Comparison of ENCODE assay signal across 19 cellular contexts in genomic region chrX:110060317-110060716, GRCh38. TPM values are rescaled to one million over a fixed set of nuclear protein-coding genes. Genes with fewer than 3 reads are reported as not detected.
DNase-seq lines count a peak whose midpoint lies in the region; ATAC-seq, FAIRE-seq and TF ChIP-seq lines count a peak whose summit lies in the region.
"Had no signal": no experiment of that assay in that cellular context is flagged by ENCODE, and none has a peak within 500 bp of the region (broad histone marks: within the 10 kb centered on the region; RNA-seq: fewer than 3 reads in every experiment).

No MANE protein-coding gene starts in this region.

- H3K27me3 ChIP-seq in gastrocnemius medialis (no peaks in the 10 kb centered on the region), trophoblast cell (ENCODE audit: insufficient read depth, low read length) (no peaks in the 10 kb centered on the region)

- H3K4me3 ChIP-seq in A549 (no peak overlapping the region), gastrocnemius medialis (no peak overlapping the region), trophoblast cell (ENCODE audit: low read depth, low read length) (no peak overlapping the region)
- H3K4me3 ChIP-seq: HAP-1 had no signal

- no peak overlapping the region for H3K4me3 Mint-ChIP-seq in activated CD8-positive, alpha-beta T cell treated with anti-CD3 and anti-CD28 coated beads, Interleukin-2, amount 10 ng/mL, durations not matched to agents 7 days and 5 days
- H3K4me3 Mint-ChIP-seq: CD4-positive, CD25-positive, alpha-beta regulatory T cell; CD8-positive, alpha-beta T cell had no signal

- ATAC-seq in A549 (no peak), gastrocnemius medialis (no peak)
- ATAC-seq in activated CD8-positive, alpha-beta T cell treated with anti-CD3 and anti-CD28 coated beads, Interleukin-2, amount 10 ng/mL, durations not matched to agents 7 days and 5 days = no peak
- ATAC-seq: CD8-positive, alpha-beta T cell had no signal

- no peak for TF ChIP-seq RAD21 in A549 (conservative IDR thresholded peaks at IDR 0.05 in 1 of 2, IDR thresholded peaks at IDR 0.05 in 1 of 2)

- no peak overlapping the region for H3K9ac ChIP-seq in trophoblast cell (ENCODE audit: low read length)

- FAIRE-seq in A549 (lab: Jason Lieb, UNC) (peak; percentile 63), GM12891 (lab: Jason Lieb, UNC) (peak; percentile 26), islet of Langerhans (lab: Jason Lieb, UNC) (peak; percentile 68)
- FAIRE-seq: G401.6, GM18507, H54 had no signal

- H3K23ac ChIP-seq in trophoblast cell (ENCODE audit: low read length) = no peak overlapping the region

- H3K4me1 Mint-ChIP-seq in activated CD8-positive, alpha-beta T cell treated with anti-CD3 and anti-CD28 coated beads, Interleukin-2, amount 10 ng/mL, durations not matched to agents 7 days and 5 days (ENCODE audit: low read depth) = peaks cover 7% of the 10 kb centered on the region

- no peak overlapping the region for H2BK5ac ChIP-seq in trophoblast cell (ENCODE audit: low read depth, low read length, poor library complexity)

- H3K36me3 Mint-ChIP-seq in activated CD8-positive, alpha-beta T cell treated with anti-CD3 and anti-CD28 coated beads, Interleukin-2, amount 10 ng/mL, durations not matched to agents 7 days and 5 days (ENCODE audit: low read depth) = peaks cover 11% of the 10 kb centered on the region

- no peak for DNase-seq in A549 (ENCODE audit: low read depth in 1 of 2, low spot score in 1 of 2)
- no peak for DNase-seq in GM12891 (ENCODE audit: insufficient read length, low spot score)
- no peak for DNase-seq in gastrocnemius medialis
- DNase-seq in activated CD8-positive, alpha-beta T cell treated with anti-CD3 and anti-CD28 coated beads, Interleukin-2, amount 10 ng/mL, durations not matched to agents 7 days and 5 days = no peak
- DNase-seq in activated T-cell treated with anti-CD3 and anti-CD28 coated beads, Interleukin-2, amount 50 U/mL, for 48 hours = no peak
- DNase-seq in trophoblast cell = no peak
- DNase-seq: 8988T; C1 segment of cervical spinal cord; Caco-2; CD4-positive, CD25-positive, alpha-beta regulatory T cell; CD8-positive, alpha-beta T cell; DMS153; DND-41; GOT3 had no signal

- TF ChIP-seq CTCF in A549 (IDR thresholded peaks at IDR 0.05) = no peak
- no peak for TF ChIP-seq CTCF in gastrocnemius medialis (IDR thresholded peaks at IDR 0.05 in 4 of 5, conservative IDR thresholded peaks at IDR 0.05 in 1 of 5)

- H4K91ac ChIP-seq in trophoblast cell (ENCODE audit: low read depth, low read length) = no peak overlapping the region

- no peak overlapping the region for H3K4ac ChIP-seq in trophoblast cell (ENCODE audit: low read depth, low read length)

- H4K8ac ChIP-seq in trophoblast cell (ENCODE audit: low read depth, low read length) = no peak overlapping the region

- H3K79me1 ChIP-seq in trophoblast cell (ENCODE audit: low read length) = no peaks in the 10 kb centered on the region

- CTCF ChIA-PET in A549 (lab: Yijun Ruan, JAX) = no interaction called here
- CTCF ChIA-PET in activated CD8-positive, alpha-beta T cell treated with anti-CD3 and anti-CD28 coated beads, Interleukin-2, amount 10 ng/mL, durations not matched to agents 7 days and 5 days (lab: Charles Lee) = no interaction called here

- no peaks in the 10 kb centered on the region for H3K36me3 ChIP-seq in gastrocnemius medialis
- no peaks in the 10 kb centered on the region for H3K36me3 ChIP-seq in trophoblast cell (ENCODE audit: control insufficient read depth in 1 of 2, insufficient read depth in 2 of 2, low read length in 2 of 2)
- H3K36me3 ChIP-seq: HAP-1 had no signal

- H4K12ac ChIP-seq in trophoblast cell (ENCODE audit: low read depth, low read length) = no peak overlapping the region

- no peak overlapping the region for H3K27ac ChIP-seq in A549
- peak overlapping the region; percentile 78 to 86 (median 80) for H3K27ac ChIP-seq in gastrocnemius medialis
- no peak overlapping the region for H3K27ac ChIP-seq in trophoblast cell (ENCODE audit: low read depth, low read length)

- H3K4me1 ChIP-seq in A549 (peaks cover 35% of the 10 kb centered on the region), gastrocnemius medialis (peaks cover 26 to 42% of the 10 kb centered on the region in 2 donors), trophoblast cell (ENCODE audit: control insufficient read depth in 1 of 2, insufficient read depth in 2 of 2, low read length in 2 of 2) (no peaks in the 10 kb centered on the region)
- H3K4me1 ChIP-seq: Caco-2 had no signal

- H2AK5ac ChIP-seq in trophoblast cell (ENCODE audit: low read length) = no peak overlapping the region

- no peak overlapping the region for H3K14ac ChIP-seq in trophoblast cell (ENCODE audit: low read length)

- POLR2A ChIA-PET in A549 (lab: Yijun Ruan, JAX) = no interaction called here
- POLR2A ChIA-PET in activated CD8-positive, alpha-beta T cell treated with anti-CD3 and anti-CD28 coated beads, Interleukin-2, amount 10 ng/mL, durations not matched to agents 7 days and 5 days (lab: Charles Lee) = no interaction called here

- in situ Hi-C loops in gastrocnemius medialis (cut with MboI; ENCODE audit: low sequenced_read_pairs in 4 of 4) = no loop called here

- H3K9me3 ChIP-seq in A549 (no peaks in the 10 kb centered on the region), gastrocnemius medialis (no peaks in the 10 kb centered on the region), trophoblast cell (ENCODE audit: insufficient read depth, low read depth, low read length) (no peaks in the 10 kb centered on the region)
- H3K9me3 ChIP-seq: Caco-2, HAP-1 had no signal

- TF ChIP-seq POLR2A in A549 (IDR thresholded peaks at IDR 0.05; ENCODE audit: low read length) (no peak), GM12891 (IDR thresholded peaks at IDR 0.05; ENCODE audit: low read depth, low read length) (no peak), gastrocnemius medialis (IDR thresholded peaks at IDR 0.05) (no peak)

- H2BK12ac ChIP-seq in trophoblast cell (ENCODE audit: low read length) = no peak overlapping the region

- no peak overlapping the region for H3K4me2 ChIP-seq in A549
- no peak overlapping the region for H3K4me2 ChIP-seq in trophoblast cell (ENCODE audit: low read length)

- intact Hi-C loops in gastrocnemius medialis (cut with DNase I; ENCODE audit: low total_unique reads) = no loop called here

- H3K18ac ChIP-seq in trophoblast cell (ENCODE audit: low read length) = no peak overlapping the region

- H2AFZ ChIP-seq in trophoblast cell (ENCODE audit: insufficient read depth, low read length, poor library complexity) = no peak overlapping the region

- no peaks in the 10 kb centered on the region for H3K79me2 ChIP-seq in trophoblast cell (ENCODE audit: control insufficient read depth, insufficient read depth, low read length, poor library complexity)

- TF ChIP-seq EP300 in A549 (IDR thresholded peaks at IDR 0.05) = no peak

- no peaks in the 10 kb centered on the region for H3K9me3 Mint-ChIP-seq in activated CD8-positive, alpha-beta T cell treated with anti-CD3 and anti-CD28 coated beads, Interleukin-2, amount 10 ng/mL, durations not matched to agents 7 days and 5 days (ENCODE audit: insufficient read depth)
- H3K9me3 Mint-ChIP-seq: CD8-positive, alpha-beta T cell had no signal

- H3K27ac Mint-ChIP-seq in activated CD8-positive, alpha-beta T cell treated with anti-CD3 and anti-CD28 coated beads, Interleukin-2, amount 10 ng/mL, durations not matched to agents 7 days and 5 days = no peak overlapping the region
- H3K27ac Mint-ChIP-seq: CD4-positive, CD25-positive, alpha-beta regulatory T cell; CD8-positive, alpha-beta T cell had no signal

- no peak overlapping the region for H2BK120ac ChIP-seq in trophoblast cell (ENCODE audit: insufficient read depth, low read length, poor library complexity)

- H3K27me3 Mint-ChIP-seq in activated CD8-positive, alpha-beta T cell treated with anti-CD3 and anti-CD28 coated beads, Interleukin-2, amount 10 ng/mL, durations not matched to agents 7 days and 5 days (ENCODE audit: low read depth) = no peaks in the 10 kb centered on the region
- H3K27me3 Mint-ChIP-seq: CD4-positive, CD25-positive, alpha-beta regulatory T cell had no signal

TF ChIP-seq in A549, 52 proteins besides CTCF, POLR2A, EP300 and RAD21 (continues in another document):
- TF ChIP-seq CEBPB (IDR thresholded peaks at IDR 0.05) (no peak), ZSCAN20 (CRISPR knock-in tag; IDR thresholded peaks at IDR 0.05) (no peak), HOXB5 (CRISPR knock-in tag; IDR thresholded peaks at IDR 0.05) (no peak)

TF ChIP-seq in GM12891, 5 proteins besides CTCF, POLR2A, EP300 and RAD21:
- TF ChIP-seq TAF1 (IDR thresholded peaks at IDR 0.05; ENCODE audit: low read depth, low read length) (no peak), POLR2AphosphoS5 (IDR thresholded peaks at IDR 0.05; ENCODE audit: low read depth, low read length) (no peak), PAX5 (IDR thresholded peaks at IDR 0.05; ENCODE audit: insufficient read depth, low read length, severe bottlenecking) (no peak), SPI1 (IDR thresholded peaks at IDR 0.05; ENCODE audit: low read depth, low read length) (no peak), POU2F2 (IDR thresholded peaks at IDR 0.05; ENCODE audit: low read depth, low read length) (no peak)

RNA-seq across cellular contexts. Expression of gene TMEM164, which starts 57.4 kb away (rescaled TPM):
- polyA plus RNA-seq in A549 (2011; rRNA removed) (32.0 and 36.3 TPM in 2 replicates), A549 (2017; fragmentation: RNase III; extraction: RNeasy Plus Mini Kit Qiagen cat#74134 plus additional on column Dnase treatment) (35.3 to 43.7 TPM (median 38.9 TPM) in 3 replicates)
- polyA plus RNA-seq in A549 (2012; cell fraction: cytosol; rRNA removed) = 14.8 and 21.4 TPM in 2 replicates
- polyA plus RNA-seq in A549 (2012; cell fraction: nucleus; rRNA removed) = 20.1 and 24.0 TPM in 2 replicates
- 44.0 and 45.7 TPM in 2 replicates for polyA minus RNA-seq in A549 (2011; rRNA and poly(A)+ RNA removed)
- polyA plus RNA-seq in GM12891 (2012; ENCODE audit: low read depth, missing spikeins) = 9.9 TPM
- total RNA-seq in gastrocnemius medialis = 10 to 100 TPM; 40.1 to 61.2 (median 47.3) TPM
- 10 to 100 TPM; 17.5 to 24.1 TPM for total RNA-seq in activated CD8-positive, alpha-beta T cell treated with anti-CD3 and anti-CD28 coated beads, Interleukin-2, amount 10 ng/mL, durations not matched to agents 7 days and 5 days
- polyA plus RNA-seq in trophoblast cell (2013) = 10.4 and 10.8 TPM in 2 replicates

Comparison
In these comparisons a context has a peak if more than half of its experiments do, and no peak if none do; other contexts are left out.
1. H3K27ac ChIP-seq: peak in gastrocnemius medialis (4 of 4); none in A549 (0 of 2) and trophoblast cell (single experiment).